Comparison of ENCODE assay signal across 8 cellular contexts in genomic region chr15:49421991-49422390, GRCh38. TPM values are rescaled to one million over a fixed set of nuclear protein-coding genes. Genes with fewer than 3 reads are reported as not detected.
DNase-seq lines count a peak whose midpoint lies in the region; ATAC-seq, FAIRE-seq and TF ChIP-seq lines count a peak whose summit lies in the region.

No MANE protein-coding gene starts in this region.

- POLR2A ChIA-PET in HepG2 (lab: Yijun Ruan, JAX), result interaction anchor here (0.9 kb wide), 1 partner anchor 171 kb away, joined by 3 read pairs; no protein-coding TSS in a partner anchor

- H3K4me2 ChIP-seq in KMS-11 (no peak overlapping the region), HepG2 (ENCODE audit: low read depth, low read length) (peak overlapping the region; percentile 37)

- H3K4me3 ChIP-seq in KMS-11 (IDR thresholded peaks at IDR 0.05; ENCODE audit: insufficient read depth, low read depth, low read length) (no peak overlapping the region), HepG2 (replicated peaks in 1 of 3; ENCODE audit: insufficient read depth in 1 of 3, low read depth in 2 of 3, low read length in 3 of 3) (no peak overlapping the region)

- no TSS peak for BruUV-seq in HepG2 (replicated peaks; lab: Mats Ljungman, UMichigan)

- ATAC-seq in SK-N-SH treated with all-trans-retinoic acid at 6 μM for 48 hours (peak; percentile 70), HepG2 (no peak; the same call in 2 of the 3 replicates), HG02973 (IDR thresholded peaks at IDR 0.05; ENCODE audit: unreplicated experiment) (no peak)

- H3K9me3 ChIP-seq in HepG2 (ENCODE audit: low read length), result no peaks in the 10 kb centered on the region

- H3K27me3 ChIP-seq in KMS-11 (ENCODE audit: insufficient read depth, low read depth), result no peaks in the 10 kb centered on the region
- no peaks in the 10 kb centered on the region for H3K27me3 ChIP-seq in HepG2 (ENCODE audit: control insufficient read depth in 1 of 2, insufficient read depth in 2 of 2, low read length in 2 of 2)

- H3K79me2 ChIP-seq in KMS-11 (ENCODE audit: insufficient read depth, low read depth) (no peaks in the 10 kb centered on the region), HepG2 (ENCODE audit: insufficient read depth, low read length) (no peaks in the 10 kb centered on the region)

- in situ Hi-C loops in HepG2 (cut with HindIII; ENCODE audit: extremely low pct_ligation_motif_present, low pct_unique_long_range_greater_than_20kb), result loop anchor here (5.0 kb wide), 2 partner anchors 190 to 560 kb away; no protein-coding TSS in a partner anchor

- H2AFZ ChIP-seq in KMS-11 (ENCODE audit: low read depth), result no peak overlapping the region
- H2AFZ ChIP-seq in HepG2 (ENCODE audit: low read length), result no peak overlapping the region

- peak; percentile 8 for DNase-seq in activated CD4-positive, alpha-beta T cell treated with anti-CD3 and anti-CD28 coated beads for 1 hour
- no peak for DNase-seq in activated CD4-positive, alpha-beta T cell treated with anti-CD3 and anti-CD28 coated beads, Interleukin-2, amount 50 U/mL, for 4 hours
- DNase-seq in chondrocyte (ENCODE audit: low spot score) (no peak), HepG2 (ENCODE audit: low spot score) (peak; percentile 53)
- peak; percentile 40 for DNase-seq in stimulated activated CD8-positive, alpha-beta memory T cell treated with anti-CD3 and anti-CD28 coated beads, Interleukin-4, amount 100 ng/mL, for 48 hours

- no peaks in the 10 kb centered on the region for H3K36me3 Mint-ChIP-seq in chondrocyte (ENCODE audit: low read depth)

- no peaks in the 10 kb centered on the region for H3K27me3 Mint-ChIP-seq in chondrocyte (ENCODE audit: low read depth)

- H3K9ac ChIP-seq in KMS-11, result no peak overlapping the region
- H3K9ac ChIP-seq in HepG2 (ENCODE audit: insufficient read depth, low read depth, low read length), result no peak overlapping the region

- 0% methylated on average over 9 of the region's 9 CpGs for WGBS in HepG2 (ENCODE audit: low lambda C conversion rate)

- CTCF ChIA-PET in HepG2 (lab: Yijun Ruan, JAX; ENCODE audit: low intra/inter-chr PET ratio, low total read pairs), result interaction anchor here (1.2 to 2.3 kb wide), 3 partner anchors 184 to 560 kb away, joined by 5 to 22 read pairs (median 21); no protein-coding TSS in a partner anchor

- no peak overlapping the region for H3K27ac Mint-ChIP-seq in chondrocyte (ENCODE audit: unreplicated experiment)

- no peak overlapping the region for H3K27ac ChIP-seq in KMS-11
- H3K27ac ChIP-seq in HepG2 (ENCODE audit: extremely low read length, insufficient read depth, low read length), result no peak overlapping the region

- FAIRE-seq in HepG2 (lab: Jason Lieb, UNC), result no peak

- TF ChIP-seq RAD21 in HepG2 (CRISPR knock-in tag; IDR thresholded peaks at IDR 0.05), result peak; percentile 39; the same call in 1 of the 2 replicates

- no peaks in the 10 kb centered on the region for H4K20me1 ChIP-seq in KMS-11 (ENCODE audit: insufficient read depth)
- H4K20me1 ChIP-seq in HepG2 (ENCODE audit: insufficient read depth, low read length), result no peaks in the 10 kb centered on the region

- no peak overlapping the region for H3K4me3 Mint-ChIP-seq in chondrocyte (ENCODE audit: unreplicated experiment)

- no peak for TF ChIP-seq POLR2A in HepG2 (IDR thresholded peaks at IDR 0.05; ENCODE audit: insufficient read depth in 1 of 2, low read depth in 2 of 2, low read length in 2 of 2)

- TF ChIP-seq EP300 in HepG2 (IDR thresholded peaks at IDR 0.05; ENCODE audit: low read depth in 2 of 2, low read length in 2 of 2) (no peak), HepG2 (CRISPR knock-in tag; IDR thresholded peaks at IDR 0.05; ENCODE audit: borderline replicate concordance) (no peak)

- H3K4me1 ChIP-seq in KMS-11 (ENCODE audit: low read depth, poor library complexity, severe bottlenecking), result no peaks in the 10 kb centered on the region
- H3K4me1 ChIP-seq in HepG2 (ENCODE audit: insufficient read depth, low read length), result no peaks in the 10 kb centered on the region

- intact Hi-C loops in HepG2 (cut with micrococcal nuclease; ENCODE audit: unreplicated experiment), result loop anchor here (1.0 kb wide), 1 partner anchor 187 kb away; no protein-coding TSS in a partner anchor

- H3K36me3 ChIP-seq in KMS-11 (ENCODE audit: insufficient read depth), result no peaks in the 10 kb centered on the region
- no peaks in the 10 kb centered on the region for H3K36me3 ChIP-seq in HepG2 (replicated peaks in 1 of 2; ENCODE audit: control insufficient read depth in 1 of 2, insufficient read depth in 2 of 2, low read length in 2 of 2)

- peaks cover 8% of the 10 kb centered on the region for H3K4me1 Mint-ChIP-seq in chondrocyte (ENCODE audit: low read depth)

- H3K9me3 Mint-ChIP-seq in chondrocyte (ENCODE audit: low read depth), result peaks cover 3% of the 10 kb centered on the region

- TF ChIP-seq CTCF in KMS-11 (conservative IDR thresholded peaks at IDR 0.05; ENCODE audit: low read depth, low read length) (peak; percentile 84), chondrocyte (IDR thresholded peaks at IDR 0.05) (peak; percentile 97), HepG2 (CRISPR knock-in tag; IDR thresholded peaks at IDR 0.05) (peak; percentile 72)

TF ChIP-seq in SK-N-SH treated with all-trans-retinoic acid at 6 μM for 48 hours, 23 proteins besides CTCF, POLR2A, EP300 and RAD21 (continues in another document):
- no peak for TF ChIP-seq GLIS3 (CRISPR knock-in tag; IDR thresholded peaks at IDR 0.05)
- no peak for TF ChIP-seq ARNTL (CRISPR knock-in tag; IDR thresholded peaks at IDR 0.05; ENCODE audit: borderline replicate concordance, low read depth)
- no peak for TF ChIP-seq ZNF565 (CRISPR knock-in tag; conservative IDR thresholded peaks at IDR 0.05; ENCODE audit: low read depth)
- TF ChIP-seq ZNF8 (CRISPR knock-in tag; IDR thresholded peaks at IDR 0.05), result 0 out of 2 replicates have a peak, but pooled peaks have one; percentile 12
- TF ChIP-seq, protein P1, sequence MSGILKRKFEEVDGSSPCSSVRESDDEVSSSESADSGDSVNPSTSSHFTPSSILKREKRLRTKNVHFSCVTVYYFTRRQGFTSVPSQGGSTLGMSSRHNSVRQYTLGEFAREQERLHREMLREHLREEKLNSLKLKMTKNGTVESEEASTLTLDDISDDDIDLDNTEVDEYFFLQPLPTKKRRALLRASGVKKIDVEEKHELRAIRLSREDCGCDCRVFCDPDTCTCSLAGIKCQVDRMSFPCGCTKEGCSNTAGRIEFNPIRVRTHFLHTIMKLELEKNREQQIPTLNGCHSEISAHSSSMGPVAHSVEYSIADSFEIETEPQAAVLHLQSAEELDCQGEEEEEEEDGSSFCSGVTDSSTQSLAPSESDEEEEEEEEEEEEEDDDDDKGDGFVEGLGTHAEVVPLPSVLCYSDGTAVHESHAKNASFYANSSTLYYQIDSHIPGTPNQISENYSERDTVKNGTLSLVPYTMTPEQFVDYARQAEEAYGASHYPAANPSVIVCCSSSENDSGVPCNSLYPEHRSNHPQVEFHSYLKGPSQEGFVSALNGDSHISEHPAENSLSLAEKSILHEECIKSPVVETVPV (CRISPR knock-in tag; IDR thresholded peaks at IDR 0.05), result no peak

TF ChIP-seq in HepG2, 621 proteins besides CTCF, POLR2A, EP300 and RAD21 (continues in another document):
- TF ChIP-seq STAG1 (CRISPR knock-in tag; IDR thresholded peaks at IDR 0.05) (peak; percentile 74), ZNF574 (CRISPR knock-in tag; IDR thresholded peaks at IDR 0.05) (no peak)

RNA-seq across cellular contexts. Expression of gene FGF7, which starts 1.1 kb away (rescaled TPM):
- total RNA-seq in chondrocyte (1.1 TPM in 1 of 3 replicates, not detected in the others), HepG2 (2016; rRNA removed; fragmentation: Illumina TruSeq; extraction: Trizol) (not detected in 2 replicates)
- total RNA-seq in HepG2 (2016; cell fraction: cytosol; rRNA removed; fragmentation: Illumina TruSeq; extraction: Trizol; ENCODE audit: low read depth), result not detected in 2 replicates
- total RNA-seq in HepG2 (2016; cell fraction: insoluble cytoplasmic fraction; rRNA removed; fragmentation: Illumina TruSeq; extraction: Trizol), result not detected in 2 replicates
- total RNA-seq in HepG2 (2016; cell fraction: membrane; rRNA removed; fragmentation: Illumina TruSeq; extraction: Trizol), result not detected in 2 replicates
- 0.22 TPM in 1 of 2 replicates, not detected in the other for total RNA-seq in HepG2 (2016; cell fraction: nucleus; rRNA removed; fragmentation: Illumina TruSeq; extraction: Trizol)
- polyA plus RNA-seq in HepG2 (2011; rRNA removed), result not detected in 2 replicates
- not detected in 2 replicates for polyA plus RNA-seq in HepG2 (2011; cell fraction: cytosol; rRNA removed)
- polyA plus RNA-seq in HepG2 (2011; cell fraction: nucleus; rRNA removed), result not detected in 2 replicates
- polyA plus RNA-seq in HepG2 (2012), result not detected in 2 replicates
- polyA plus RNA-seq in HepG2 (2016; cell fraction: cytosol; fragmentation: Illumina TruSeq; extraction: Trizol; ENCODE audit: low read depth), result not detected in 2 replicates
- not detected in 2 replicates for polyA plus RNA-seq in HepG2 (2016; cell fraction: insoluble cytoplasmic fraction; fragmentation: Illumina TruSeq; extraction: Trizol; ENCODE audit: low read depth)
- not detected in 2 replicates for polyA plus RNA-seq in HepG2 (2016; cell fraction: membrane; fragmentation: Illumina TruSeq; extraction: Trizol; ENCODE audit: low read depth)
- not detected in 2 replicates for polyA plus RNA-seq in HepG2 (2016; cell fraction: nucleus; fragmentation: Illumina TruSeq; extraction: Trizol; ENCODE audit: insufficient read depth, low read depth)
- polyA minus RNA-seq in HepG2 (2011; rRNA and poly(A)+ RNA removed; ENCODE audit: low replicate concordance), result 9.1 TPM in 1 of 2 replicates, not detected in the other
- not detected in 2 replicates for polyA minus RNA-seq in HepG2 (2011; cell fraction: cytosol; rRNA and poly(A)+ RNA removed)
- 0.25 TPM in 1 of 2 replicates, not detected in the other for polyA minus RNA-seq in HepG2 (2011; cell fraction: nucleus; rRNA and poly(A)+ RNA removed)

Comparison
In these comparisons a context has a peak if more than half of its experiments do, and no peak if none do; other contexts are left out.
1. DNase-seq: peak in activated CD4-positive, alpha-beta T cell treated with anti-CD3 and anti-CD28 coated beads for 1 hour (single experiment), HepG2 (single experiment) and stimulated activated CD8-positive, alpha-beta memory T cell treated with anti-CD3 and anti-CD28 coated beads, Interleukin-4, amount 100 ng/mL, for 48 hours (single experiment); none in activated CD4-positive, alpha-beta T cell treated with anti-CD3 and anti-CD28 coated beads, Interleukin-2, amount 50 U/mL, for 4 hours (0 of 2) and chondrocyte (single experiment).
2. Peak in every context shown above with its lines, with median percentiles within 50 percentile points of each other: CTCF ChIP-seq.